ENCODE assay signal across 1 cellular context in genomic region chr2:97908208-97908676, GRCh38.
A peak's percentile ranks its signal among the peaks of the same experiment; 100 is the strongest.
TF ChIP-seq lines count a peak whose summit lies in the region.

No MANE protein-coding gene starts in this region.

TF ChIP-seq in GM12878, 131 proteins besides CTCF, POLR2A, EP300 and RAD21 (continued from another document and continues in another):
- TF ChIP-seq, protein P1, sequence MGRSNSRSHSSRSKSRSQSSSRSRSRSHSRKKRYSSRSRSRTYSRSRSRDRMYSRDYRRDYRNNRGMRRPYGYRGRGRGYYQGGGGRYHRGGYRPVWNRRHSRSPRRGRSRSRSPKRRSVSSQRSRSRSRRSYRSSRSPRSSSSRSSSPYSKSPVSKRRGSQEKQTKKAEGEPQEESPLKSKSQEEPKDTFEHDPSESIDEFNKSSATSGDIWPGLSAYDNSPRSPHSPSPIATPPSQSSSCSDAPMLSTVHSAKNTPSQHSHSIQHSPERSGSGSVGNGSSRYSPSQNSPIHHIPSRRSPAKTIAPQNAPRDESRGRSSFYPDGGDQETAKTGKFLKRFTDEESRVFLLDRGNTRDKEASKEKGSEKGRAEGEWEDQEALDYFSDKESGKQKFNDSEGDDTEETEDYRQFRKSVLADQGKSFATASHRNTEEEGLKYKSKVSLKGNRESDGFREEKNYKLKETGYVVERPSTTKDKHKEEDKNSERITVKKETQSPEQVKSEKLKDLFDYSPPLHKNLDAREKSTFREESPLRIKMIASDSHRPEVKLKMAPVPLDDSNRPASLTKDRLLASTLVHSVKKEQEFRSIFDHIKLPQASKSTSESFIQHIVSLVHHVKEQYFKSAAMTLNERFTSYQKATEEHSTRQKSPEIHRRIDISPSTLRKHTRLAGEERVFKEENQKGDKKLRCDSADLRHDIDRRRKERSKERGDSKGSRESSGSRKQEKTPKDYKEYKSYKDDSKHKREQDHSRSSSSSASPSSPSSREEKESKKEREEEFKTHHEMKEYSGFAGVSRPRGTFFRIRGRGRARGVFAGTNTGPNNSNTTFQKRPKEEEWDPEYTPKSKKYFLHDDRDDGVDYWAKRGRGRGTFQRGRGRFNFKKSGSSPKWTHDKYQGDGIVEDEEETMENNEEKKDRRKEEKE (IDR thresholded peaks at IDR 0.05): no peak
- peak; percentile 66; the same call in 1 of the 2 replicates for TF ChIP-seq MEF2A (IDR thresholded peaks at IDR 0.05; ENCODE audit: insufficient read depth, low read depth, low read length)
- TF ChIP-seq BACH1 (IDR thresholded peaks at IDR 0.05; ENCODE audit: borderline replicate concordance): no peak
- peak; percentile 70 for TF ChIP-seq PAX5 (IDR thresholded peaks at IDR 0.05; ENCODE audit: borderline replicate concordance, low read depth, low read length)
- TF ChIP-seq POLR2AphosphoS2 (IDR thresholded peaks at IDR 0.05; ENCODE audit: low read depth, low read length): no peak
- TF ChIP-seq EED (IDR thresholded peaks at IDR 0.05; ENCODE audit: low read depth): no peak; the same call in 1 of the 2 replicates
- no peak for TF ChIP-seq ZNF207 (IDR thresholded peaks at IDR 0.05; ENCODE audit: borderline replicate concordance)
- no peak for TF ChIP-seq POLR2AphosphoS5 (IDR thresholded peaks at IDR 0.05; ENCODE audit: low read length)
- no peak for TF ChIP-seq NFXL1 (IDR thresholded peaks at IDR 0.05; ENCODE audit: borderline replicate concordance)
- TF ChIP-seq PML (IDR thresholded peaks at IDR 0.05; ENCODE audit: low read length): peak; percentile 30; the same call in 1 of the 2 replicates
- TF ChIP-seq MAX (IDR thresholded peaks at IDR 0.05; ENCODE audit: low read depth, low read length): no peak
- no peak for TF ChIP-seq STAT1 (conservative IDR thresholded peaks at IDR 0.05)
- TF ChIP-seq, protein P2, sequence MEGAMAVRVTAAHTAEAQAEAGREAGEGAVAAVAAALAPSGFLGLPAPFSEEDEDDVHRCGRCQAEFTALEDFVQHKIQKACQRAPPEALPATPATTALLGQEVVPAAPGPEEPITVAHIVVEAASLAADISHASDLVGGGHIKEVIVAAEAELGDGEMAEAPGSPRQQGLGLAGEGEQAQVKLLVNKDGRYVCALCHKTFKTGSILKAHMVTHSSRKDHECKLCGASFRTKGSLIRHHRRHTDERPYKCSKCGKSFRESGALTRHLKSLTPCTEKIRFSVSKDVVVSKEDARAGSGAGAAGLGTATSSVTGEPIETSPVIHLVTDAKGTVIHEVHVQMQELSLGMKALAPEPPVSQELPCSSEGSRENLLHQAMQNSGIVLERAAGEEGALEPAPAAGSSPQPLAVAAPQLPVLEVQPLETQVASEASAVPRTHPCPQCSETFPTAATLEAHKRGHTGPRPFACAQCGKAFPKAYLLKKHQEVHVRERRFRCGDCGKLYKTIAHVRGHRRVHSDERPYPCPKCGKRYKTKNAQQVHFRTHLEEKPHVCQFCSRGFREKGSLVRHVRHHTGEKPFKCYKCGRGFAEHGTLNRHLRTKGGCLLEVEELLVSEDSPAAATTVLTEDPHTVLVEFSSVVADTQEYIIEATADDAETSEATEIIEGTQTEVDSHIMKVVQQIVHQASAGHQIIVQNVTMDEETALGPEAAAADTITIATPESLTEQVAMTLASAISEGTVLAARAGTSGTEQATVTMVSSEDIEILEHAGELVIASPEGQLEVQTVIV (IDR thresholded peaks at IDR 0.05; ENCODE audit: borderline replicate concordance, partially characterized antibody): no peak
- no peak for TF ChIP-seq ZNF622 (IDR thresholded peaks at IDR 0.05)
- TF ChIP-seq STAT3 (IDR thresholded peaks at IDR 0.05; ENCODE audit: low read depth, low read length): no peak
- TF ChIP-seq, protein P3, sequence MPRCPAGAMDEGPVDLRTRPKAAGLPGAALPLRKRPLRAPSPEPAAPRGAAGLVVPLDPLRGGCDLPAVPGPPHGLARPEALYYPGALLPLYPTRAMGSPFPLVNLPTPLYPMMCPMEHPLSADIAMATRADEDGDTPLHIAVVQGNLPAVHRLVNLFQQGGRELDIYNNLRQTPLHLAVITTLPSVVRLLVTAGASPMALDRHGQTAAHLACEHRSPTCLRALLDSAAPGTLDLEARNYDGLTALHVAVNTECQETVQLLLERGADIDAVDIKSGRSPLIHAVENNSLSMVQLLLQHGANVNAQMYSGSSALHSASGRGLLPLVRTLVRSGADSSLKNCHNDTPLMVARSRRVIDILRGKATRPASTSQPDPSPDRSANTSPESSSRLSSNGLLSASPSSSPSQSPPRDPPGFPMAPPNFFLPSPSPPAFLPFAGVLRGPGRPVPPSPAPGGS (IDR thresholded peaks at IDR 0.05; ENCODE audit: borderline replicate concordance, insufficient read depth, low read depth, low read length, poor library complexity, severe bottlenecking): peak; percentile 80
- no peak for TF ChIP-seq SP1 (IDR thresholded peaks at IDR 0.05; ENCODE audit: low read depth, low read length)
- TF ChIP-seq KLF5 (IDR thresholded peaks at IDR 0.05; ENCODE audit: partially characterized antibody): no peak
- no peak for TF ChIP-seq EZH2 (IDR thresholded peaks at IDR 0.05; ENCODE audit: borderline replicate concordance, control insufficient read depth, low read depth, low read length)
- TF ChIP-seq TCF12 (IDR thresholded peaks at IDR 0.05; ENCODE audit: low read depth, low read length): peak; percentile 51; the same call in 1 of the 2 replicates
- no peak for TF ChIP-seq CBX3 (IDR thresholded peaks at IDR 0.05; ENCODE audit: borderline replicate concordance, low read depth)
- no peak for TF ChIP-seq IRF3 (IDR thresholded peaks at IDR 0.05)
- TF ChIP-seq BHLHE40 (IDR thresholded peaks at IDR 0.05; ENCODE audit: borderline replicate concordance in 1 of 2, low read depth in 2 of 2, low read length in 1 of 2): peak; percentile 63 to 78; a peak in 2 of 4 replicates
- TF ChIP-seq ZSCAN29 (IDR thresholded peaks at IDR 0.05): no peak
- TF ChIP-seq SIX5 (IDR thresholded peaks at IDR 0.05; ENCODE audit: low read depth, low read length, severe bottlenecking): no peak
- no peak for TF ChIP-seq CEBPB (IDR thresholded peaks at IDR 0.05; ENCODE audit: borderline replicate concordance in 1 of 2, low read depth in 2 of 2, low read length in 2 of 2)
- TF ChIP-seq, protein P4, sequence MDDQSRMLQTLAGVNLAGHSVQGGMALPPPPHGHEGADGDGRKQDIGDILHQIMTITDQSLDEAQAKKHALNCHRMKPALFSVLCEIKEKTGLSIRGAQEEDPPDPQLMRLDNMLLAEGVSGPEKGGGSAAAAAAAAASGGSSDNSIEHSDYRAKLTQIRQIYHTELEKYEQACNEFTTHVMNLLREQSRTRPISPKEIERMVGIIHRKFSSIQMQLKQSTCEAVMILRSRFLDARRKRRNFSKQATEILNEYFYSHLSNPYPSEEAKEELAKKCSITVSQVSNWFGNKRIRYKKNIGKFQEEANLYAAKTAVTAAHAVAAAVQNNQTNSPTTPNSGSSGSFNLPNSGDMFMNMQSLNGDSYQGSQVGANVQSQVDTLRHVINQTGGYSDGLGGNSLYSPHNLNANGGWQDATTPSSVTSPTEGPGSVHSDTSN (IDR thresholded peaks at IDR 0.05; ENCODE audit: insufficient replicate concordance, low read depth, low read length): no peak
- TF ChIP-seq NBN (IDR thresholded peaks at IDR 0.05): peak; percentile 58; the same call in 1 of the 2 replicates
- no peak for TF ChIP-seq NR2C1 (IDR thresholded peaks at IDR 0.05)
- no peak for TF ChIP-seq SIN3A (IDR thresholded peaks at IDR 0.05; ENCODE audit: low read depth, low read length)
- TF ChIP-seq SMC3 (IDR thresholded peaks at IDR 0.05; ENCODE audit: borderline replicate concordance, low read length): no peak
- TF ChIP-seq CBFB (IDR thresholded peaks at IDR 0.05; ENCODE audit: low read depth): no peak
- TF ChIP-seq BCL11A (IDR thresholded peaks at IDR 0.05; ENCODE audit: low read depth, low read length): no peak
- no peak; the same call in 1 of the 2 replicates for TF ChIP-seq ATF7 (IDR thresholded peaks at IDR 0.05; ENCODE audit: low read depth)
- TF ChIP-seq ELK1 (IDR thresholded peaks at IDR 0.05; ENCODE audit: low read depth, low read length): no peak
- TF ChIP-seq MXI1 (IDR thresholded peaks at IDR 0.05; ENCODE audit: low read depth, low read length): no peak
- no peak for TF ChIP-seq MTA3 (IDR thresholded peaks at IDR 0.05; ENCODE audit: borderline replicate concordance, low read length)
- TF ChIP-seq IKZF1 (conservative IDR thresholded peaks at IDR 0.05): peak; percentile 81
- TF ChIP-seq JUNB (IDR thresholded peaks at IDR 0.05): peak; percentile 13; the same call in 1 of the 2 replicates
- TF ChIP-seq NKRF (conservative IDR thresholded peaks at IDR 0.05): no peak
- TF ChIP-seq RCOR1 (conservative IDR thresholded peaks at IDR 0.05; ENCODE audit: low read depth, low read length): no peak
- TF ChIP-seq, protein P5, sequence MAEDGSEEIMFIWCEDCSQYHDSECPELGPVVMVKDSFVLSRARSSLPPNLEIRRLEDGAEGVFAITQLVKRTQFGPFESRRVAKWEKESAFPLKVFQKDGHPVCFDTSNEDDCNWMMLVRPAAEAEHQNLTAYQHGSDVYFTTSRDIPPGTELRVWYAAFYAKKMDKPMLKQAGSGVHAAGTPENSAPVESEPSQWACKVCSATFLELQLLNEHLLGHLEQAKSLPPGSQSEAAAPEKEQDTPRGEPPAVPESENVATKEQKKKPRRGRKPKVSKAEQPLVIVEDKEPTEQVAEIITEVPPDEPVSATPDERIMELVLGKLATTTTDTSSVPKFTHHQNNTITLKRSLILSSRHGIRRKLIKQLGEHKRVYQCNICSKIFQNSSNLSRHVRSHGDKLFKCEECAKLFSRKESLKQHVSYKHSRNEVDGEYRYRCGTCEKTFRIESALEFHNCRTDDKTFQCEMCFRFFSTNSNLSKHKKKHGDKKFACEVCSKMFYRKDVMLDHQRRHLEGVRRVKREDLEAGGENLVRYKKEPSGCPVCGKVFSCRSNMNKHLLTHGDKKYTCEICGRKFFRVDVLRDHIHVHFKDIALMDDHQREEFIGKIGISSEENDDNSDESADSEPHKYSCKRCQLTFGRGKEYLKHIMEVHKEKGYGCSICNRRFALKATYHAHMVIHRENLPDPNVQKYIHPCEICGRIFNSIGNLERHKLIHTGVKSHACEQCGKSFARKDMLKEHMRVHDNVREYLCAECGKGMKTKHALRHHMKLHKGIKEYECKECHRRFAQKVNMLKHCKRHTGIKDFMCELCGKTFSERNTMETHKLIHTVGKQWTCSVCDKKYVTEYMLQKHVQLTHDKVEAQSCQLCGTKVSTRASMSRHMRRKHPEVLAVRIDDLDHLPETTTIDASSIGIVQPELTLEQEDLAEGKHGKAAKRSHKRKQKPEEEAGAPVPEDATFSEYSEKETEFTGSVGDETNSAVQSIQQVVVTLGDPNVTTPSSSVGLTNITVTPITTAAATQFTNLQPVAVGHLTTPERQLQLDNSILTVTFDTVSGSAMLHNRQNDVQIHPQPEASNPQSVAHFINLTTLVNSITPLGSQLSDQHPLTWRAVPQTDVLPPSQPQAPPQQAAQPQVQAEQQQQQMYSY (CRISPR knock-in tag; IDR thresholded peaks at IDR 0.05): no peak
- TF ChIP-seq RBBP5 (conservative IDR thresholded peaks at IDR 0.05): no peak
- TF ChIP-seq SPI1 (IDR thresholded peaks at IDR 0.05; ENCODE audit: borderline replicate concordance, insufficient read depth, low read depth, low read length): peak; percentile 66
- TF ChIP-seq HSF1 (IDR thresholded peaks at IDR 0.05; ENCODE audit: low read depth, low read length): no peak
- no peak for TF ChIP-seq IRF4 (IDR thresholded peaks at IDR 0.05; ENCODE audit: low read depth, low read length)
- no peak for TF ChIP-seq USF1 (IDR thresholded peaks at IDR 0.05; ENCODE audit: borderline replicate concordance, extremely low read length, insufficient read depth, low read depth, low read length)
